In genomic region chr3:52526151-52526561, GRCh38 we compare ENCODE assay signal across 11 cellular contexts. TPM values are rescaled to one million over a fixed set of nuclear protein-coding genes. Genes with fewer than 3 reads are reported as not detected.
A peak's percentile ranks its signal among the peaks of the same experiment; 100 is the strongest.
DNase-seq lines count a peak whose midpoint lies in the region; ATAC-seq and TF ChIP-seq lines count a peak whose summit lies in the region.
"Had no signal": no experiment of that assay in that cellular context is flagged by ENCODE, and none has a peak within 500 bp of the region (broad histone marks: within the 10 kb centered on the region; RNA-seq: fewer than 3 reads in every experiment).

No MANE protein-coding gene starts in this region.

- H3K4me3 Mint-ChIP-seq in neural crest cell, result peak overlapping the region; percentile 59

- ATAC-seq in Right ventricle myocardium superior (ENCODE audit: poor library complexity) (no peak), Right ventricle myocardium inferior (no peak), omental fat pad (ENCODE audit: low FRiP score) (no peak)

- H3K27me3 ChIP-seq in cardiac muscle cell, result no peaks in the 10 kb centered on the region

- peaks cover 16% of the 10 kb centered on the region for H3K4me1 Mint-ChIP-seq in neural crest cell

- H3K27ac Mint-ChIP-seq in neural crest cell (ENCODE audit: unreplicated experiment), result peak overlapping the region; percentile 62

- H3K27me3 Mint-ChIP-seq in neural crest cell (ENCODE audit: low read depth), result no peaks in the 10 kb centered on the region

- intact Hi-C loops in Right ventricle myocardium superior (cut with DNase I), result no loop called here
- intact Hi-C loops in Right ventricle myocardium inferior (cut with DNase I), result loop anchor here (5.0 kb wide), 1 partner anchor 34 kb away; no protein-coding TSS in a partner anchor

- H3K9me3 ChIP-seq in cardiac muscle cell (ENCODE audit: low read depth), result no peaks in the 10 kb centered on the region

- H3K36me3 ChIP-seq in cardiac muscle cell, result peaks cover 20% of the 10 kb centered on the region

- peak overlapping the region; percentile 30 for H3K27ac ChIP-seq in cardiac muscle cell

- H3K4me1 ChIP-seq in cardiac muscle cell (ENCODE audit: low read depth), result no peaks in the 10 kb centered on the region

- H3K9me3 Mint-ChIP-seq in neural crest cell, result no peaks in the 10 kb centered on the region

- TF ChIP-seq CTCF in cardiac muscle cell (IDR thresholded peaks at IDR 0.05; ENCODE audit: low read depth, low read length), result no peak
- TF ChIP-seq CTCF in neural crest cell (conservative IDR thresholded peaks at IDR 0.05), result no peak
- no peak for TF ChIP-seq CTCF in omental fat pad (IDR thresholded peaks at IDR 0.05)

- H3K36me3 Mint-ChIP-seq in neural crest cell (ENCODE audit: low read depth), result peaks cover 12% of the 10 kb centered on the region

- DNase-seq in Right ventricle myocardium superior (peak; percentile 33), Right ventricle myocardium inferior (ENCODE audit: missing footprints) (no peak), cardiac muscle cell (ENCODE audit: low read depth in 1 of 2, low spot score in 1 of 2) (no peak), neural crest cell (ENCODE audit: low read depth, low spot score) (no peak), omental fat pad (ENCODE audit: low spot score) (no peak), ureter (ENCODE audit: low spot score) (no peak), NCI-H748 (lab: John Stamatoyannopoulos, UW; ENCODE audit: unreplicated experiment) (no peak), foreskin melanocyte (no peak)
- DNase-seq: NCI-H345, small intestine had no signal

- no peak overlapping the region for H3K4me3 ChIP-seq in cardiac muscle cell

RNA-seq across cellular contexts. Expression of gene NT5DC2, which starts 7.5 kb away (rescaled TPM):
- total RNA-seq in Right ventricle myocardium superior, result 84.1 TPM
- total RNA-seq in Right ventricle myocardium inferior, result 105 TPM
- total RNA-seq in cardiac muscle cell, result 214 and 233 TPM in 2 replicates
- 113 and 120 TPM in 2 replicates for polyA plus RNA-seq in cardiac muscle cell
- 389 and 392 TPM in 2 replicates for total RNA-seq in neural crest cell
- 10 to 100 TPM; 18.3 to 50.3 (median 39.5) TPM for total RNA-seq in omental fat pad
- total RNA-seq in ureter, result 54.9 TPM

RNA-seq across cellular contexts. Expression of gene UQCC5, which starts 10.2 kb away (rescaled TPM):
- total RNA-seq in Right ventricle myocardium superior (71.2 TPM), Right ventricle myocardium inferior (71.1 TPM), cardiac muscle cell (1.0 and 23.8 TPM in 2 replicates), neural crest cell (26.2 and 29.8 TPM in 2 replicates), omental fat pad (10 to 100 TPM in 2 of 4 donors, 1 to 10 TPM in 2; 3.2 to 27.9 (median 13.8) TPM), ureter (27.2 TPM)
- polyA plus RNA-seq in cardiac muscle cell, result 64.7 and 89.3 TPM in 2 replicates

RNA-seq across cellular contexts. Expression of gene STAB1, which starts 31.0 kb away (rescaled TPM):
- total RNA-seq in Right ventricle myocardium superior, result 74.7 TPM
- 88.1 TPM for total RNA-seq in Right ventricle myocardium inferior
- total RNA-seq in cardiac muscle cell, result 0.81 and 2.2 TPM in 2 replicates
- 0.91 TPM in 1 of 2 replicates, not detected in the other for polyA plus RNA-seq in cardiac muscle cell
- 0.11 and 0.16 TPM in 2 replicates for total RNA-seq in neural crest cell
- 100 to 1,000 TPM; 231 to 610 (median 304) TPM for total RNA-seq in omental fat pad
- total RNA-seq in ureter, result 191 TPM
- total RNA-seq: HT1080 had no signal

Comparison
In these comparisons a context has a peak if more than half of its experiments do, and no peak if none do; other contexts are left out.
1. RNA of gene STAB1, which starts 31.0 kb away (total RNA-seq): 231 to 610 TPM in omental fat pad, 191 TPM in ureter (single experiment), 88.1 TPM in Right ventricle myocardium inferior (single experiment) and 74.7 TPM in Right ventricle myocardium superior (single experiment); 0.81 to 2.2 TPM in cardiac muscle cell and 0.11 to 0.16 TPM in neural crest cell; every median in the first group is over 10 times any median in the second.